In the genomic region with DNA sequence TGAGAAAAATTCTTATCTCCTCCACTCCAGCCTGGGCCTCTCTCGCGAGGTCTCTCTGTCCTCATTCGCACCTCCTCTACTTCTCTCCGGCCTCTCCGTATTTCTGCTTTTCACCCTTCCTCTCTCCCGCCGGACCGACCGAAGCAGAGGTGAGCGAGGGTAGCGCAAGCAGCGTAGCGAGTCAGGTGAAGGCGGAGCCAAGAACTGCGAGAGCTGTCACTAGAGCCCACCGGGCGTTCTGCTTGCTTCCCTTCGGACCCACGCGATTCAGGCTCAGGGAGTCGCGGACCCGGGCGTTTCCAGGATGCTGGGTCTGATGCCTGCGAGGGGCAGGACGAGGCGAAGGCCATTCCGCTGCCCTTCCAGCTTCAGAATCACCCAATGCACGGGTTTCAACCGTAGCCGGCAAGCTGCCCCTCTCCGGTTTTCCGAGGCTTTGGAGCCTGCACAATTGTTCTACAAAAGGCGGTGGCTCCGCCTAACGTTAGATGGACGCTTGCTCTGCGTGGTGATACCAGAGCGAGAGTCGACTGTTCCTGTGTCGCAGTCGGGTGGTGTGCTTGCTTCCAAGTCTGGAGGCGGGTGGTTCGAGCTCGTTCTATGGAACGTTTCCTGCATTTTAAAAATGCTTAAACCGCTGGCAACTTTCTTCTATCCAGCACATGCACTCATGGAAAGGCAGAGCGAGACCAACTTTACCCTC, we compare ENCODE assay signal across 14 cellular contexts.
A peak's percentile ranks its signal among the peaks of the same experiment; 100 is the strongest.
DNase-seq lines count a peak whose midpoint lies in the region; ATAC-seq and TF ChIP-seq lines count a peak whose summit lies in the region.
"Had no signal": no experiment of that assay in that cellular context is flagged by ENCODE, and none has a peak within 500 bp of the region (broad histone marks: within the 10 kb centered on the region; RNA-seq: fewer than 3 reads in every experiment).

No MANE protein-coding gene starts in this region.

- H3K27me3 Mint-ChIP-seq in activated naive CD8-positive, alpha-beta T cell, result peaks cover 73% of the 10 kb centered on the region
- peaks cover 81% of the 10 kb centered on the region for H3K27me3 Mint-ChIP-seq in activated naive CD8-positive, alpha-beta T cell treated with anti-CD3 and anti-CD28 coated beads, Interleukin-2, amount 50 U/mL, for 24 hours

- no peak overlapping the region for H3K27ac Mint-ChIP-seq in activated naive CD8-positive, alpha-beta T cell
- no peak overlapping the region for H3K27ac Mint-ChIP-seq in activated naive CD8-positive, alpha-beta T cell treated with anti-CD3 and anti-CD28 coated beads, Interleukin-2, amount 50 U/mL, for 24 hours

- no peak for TF ChIP-seq EP300 in suprapubic skin (IDR thresholded peaks at IDR 0.05)

- DNase-seq in activated naive CD8-positive, alpha-beta T cell treated with anti-CD3 and anti-CD28 coated beads, Interleukin-2, amount 50 U/mL, for 24 hours, result no peak
- DNase-seq in suprapubic skin (ENCODE audit: low spot score in 2 of 2), result no peak
- no peak for DNase-seq in NCI-H1105 (lab: John Stamatoyannopoulos, UW)
- DNase-seq in NCI-H1436 treated with DMSO at 0.1 percent for 48 hours (lab: John Stamatoyannopoulos, UW), result no peak
- no peak for DNase-seq in stimulated activated naive CD4-positive, alpha-beta T cell treated with Interleukin-2 at 50 U/mL for 16 hours (lab: John Stamatoyannopoulos, UW)
- DNase-seq: DMS53, left ventricle myocardium superior, MV-4-11, NCI-H2171, occipital lobe had no signal

- no peak for TF ChIP-seq CTCF in suprapubic skin (IDR thresholded peaks at IDR 0.05)

- no peaks in the 10 kb centered on the region for H3K4me1 ChIP-seq in suprapubic skin

- WGBS in suprapubic skin, result 3% methylated on average over 19 of the region's 48 CpGs

- TF ChIP-seq POLR2A in suprapubic skin (IDR thresholded peaks at IDR 0.05), result no peak

- peaks cover 11% of the 10 kb centered on the region for H3K4me1 Mint-ChIP-seq in activated naive CD8-positive, alpha-beta T cell (ENCODE audit: low read depth)
- peaks cover 2% of the 10 kb centered on the region for H3K4me1 Mint-ChIP-seq in activated naive CD8-positive, alpha-beta T cell treated with anti-CD3 and anti-CD28 coated beads, Interleukin-2, amount 50 U/mL, for 24 hours

- no peaks in the 10 kb centered on the region for H3K9me3 ChIP-seq in iPS-18c (ENCODE audit: control insufficient read depth, insufficient read depth, low read length)
- no peaks in the 10 kb centered on the region for H3K9me3 ChIP-seq in suprapubic skin

- H3K9me3 Mint-ChIP-seq in activated naive CD8-positive, alpha-beta T cell (ENCODE audit: low read depth), result peaks cover 9% of the 10 kb centered on the region
- peaks cover 16% of the 10 kb centered on the region for H3K9me3 Mint-ChIP-seq in activated naive CD8-positive, alpha-beta T cell treated with anti-CD3 and anti-CD28 coated beads, Interleukin-2, amount 50 U/mL, for 24 hours

- H3K36me3 Mint-ChIP-seq in activated naive CD8-positive, alpha-beta T cell, result peaks cover 5% of the 10 kb centered on the region
- no peaks in the 10 kb centered on the region for H3K36me3 Mint-ChIP-seq in activated naive CD8-positive, alpha-beta T cell treated with anti-CD3 and anti-CD28 coated beads, Interleukin-2, amount 50 U/mL, for 24 hours (ENCODE audit: low read depth)

- ATAC-seq in activated naive CD8-positive, alpha-beta T cell treated with anti-CD3 and anti-CD28 coated beads, Interleukin-2, amount 50 U/mL, for 24 hours, result no peak
- ATAC-seq in SK-N-SH treated with all-trans-retinoic acid at 6 μM for 48 hours, result peak; percentile 72
- ATAC-seq: activated CD4-positive, CD25-positive, alpha-beta regulatory T cell treated with anti-CD3 and anti-CD28 coated beads, Interleukin-2, amount 50 U/mL, for 24 hours; left ventricle myocardium superior had no signal

- no peak overlapping the region for H3K27ac ChIP-seq in suprapubic skin

- H3K27me3 ChIP-seq in suprapubic skin, result peaks cover 45% of the 10 kb centered on the region

- H3K4me3 ChIP-seq in iPS-18c (ENCODE audit: insufficient read depth, low read depth, low read length) (peak overlapping the region; percentile 53), suprapubic skin (peak overlapping the region; percentile 9)

- no peaks in the 10 kb centered on the region for H3K36me3 ChIP-seq in suprapubic skin

- peak overlapping the region; percentile 82 for H3K4me3 Mint-ChIP-seq in activated naive CD8-positive, alpha-beta T cell
- no peak overlapping the region for H3K4me3 Mint-ChIP-seq in activated naive CD8-positive, alpha-beta T cell treated with anti-CD3 and anti-CD28 coated beads, Interleukin-2, amount 50 U/mL, for 24 hours

TF ChIP-seq in SK-N-SH treated with all-trans-retinoic acid at 6 μM for 48 hours, 23 proteins besides CTCF, POLR2A, EP300 and RAD21:
- no peak for TF ChIP-seq ZNF8 (CRISPR knock-in tag; IDR thresholded peaks at IDR 0.05)
- TF ChIP-seq GLIS3 (CRISPR knock-in tag; IDR thresholded peaks at IDR 0.05), result no peak
- TF ChIP-seq TOX (CRISPR knock-in tag; IDR thresholded peaks at IDR 0.05; ENCODE audit: borderline replicate concordance), result no peak
- TF ChIP-seq, protein P1, sequence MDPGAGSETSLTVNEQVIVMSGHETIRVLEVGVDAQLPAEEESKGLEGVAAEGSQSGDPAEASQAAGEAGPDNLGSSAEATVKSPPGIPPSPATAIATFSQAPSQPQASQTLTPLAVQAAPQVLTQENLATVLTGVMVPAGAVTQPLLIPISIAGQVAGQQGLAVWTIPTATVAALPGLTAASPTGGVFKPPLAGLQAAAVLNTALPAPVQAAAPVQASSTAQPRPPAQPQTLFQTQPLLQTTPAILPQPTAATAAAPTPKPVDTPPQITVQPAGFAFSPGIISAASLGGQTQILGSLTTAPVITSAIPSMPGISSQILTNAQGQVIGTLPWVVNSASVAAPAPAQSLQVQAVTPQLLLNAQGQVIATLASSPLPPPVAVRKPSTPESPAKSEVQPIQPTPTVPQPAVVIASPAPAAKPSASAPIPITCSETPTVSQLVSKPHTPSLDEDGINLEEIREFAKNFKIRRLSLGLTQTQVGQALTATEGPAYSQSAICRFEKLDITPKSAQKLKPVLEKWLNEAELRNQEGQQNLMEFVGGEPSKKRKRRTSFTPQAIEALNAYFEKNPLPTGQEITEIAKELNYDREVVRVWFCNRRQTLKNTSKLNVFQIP (CRISPR knock-in tag; IDR thresholded peaks at IDR 0.05; ENCODE audit: borderline replicate concordance, low read depth), result no peak
- TF ChIP-seq, protein P2, sequence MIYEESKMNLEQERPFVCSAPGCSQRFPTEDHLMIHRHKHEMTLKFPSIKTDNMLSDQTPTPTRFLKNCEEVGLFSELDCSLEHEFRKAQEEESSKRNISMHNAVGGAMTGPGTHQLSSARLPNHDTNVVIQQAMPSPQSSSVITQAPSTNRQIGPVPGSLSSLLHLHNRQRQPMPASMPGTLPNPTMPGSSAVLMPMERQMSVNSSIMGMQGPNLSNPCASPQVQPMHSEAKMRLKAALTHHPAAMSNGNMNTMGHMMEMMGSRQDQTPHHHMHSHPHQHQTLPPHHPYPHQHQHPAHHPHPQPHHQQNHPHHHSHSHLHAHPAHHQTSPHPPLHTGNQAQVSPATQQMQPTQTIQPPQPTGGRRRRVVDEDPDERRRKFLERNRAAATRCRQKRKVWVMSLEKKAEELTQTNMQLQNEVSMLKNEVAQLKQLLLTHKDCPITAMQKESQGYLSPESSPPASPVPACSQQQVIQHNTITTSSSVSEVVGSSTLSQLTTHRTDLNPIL (CRISPR knock-in tag; IDR thresholded peaks at IDR 0.05; ENCODE audit: low read depth), result no peak
- no peak for TF ChIP-seq BACH2 (CRISPR knock-in tag; IDR thresholded peaks at IDR 0.05; ENCODE audit: borderline replicate concordance)
- no peak for TF ChIP-seq ARNTL (CRISPR knock-in tag; IDR thresholded peaks at IDR 0.05; ENCODE audit: borderline replicate concordance, low read depth)
- no peak for TF ChIP-seq TCF4 (CRISPR knock-in tag; IDR thresholded peaks at IDR 0.05; ENCODE audit: borderline replicate concordance)
- TF ChIP-seq OSR1 (CRISPR knock-in tag; IDR thresholded peaks at IDR 0.05), result no peak
- TF ChIP-seq ZC3H10 (CRISPR knock-in tag; IDR thresholded peaks at IDR 0.05), result no peak
- no peak for TF ChIP-seq SNAI2 (CRISPR knock-in tag; IDR thresholded peaks at IDR 0.05)
- TF ChIP-seq, protein P3, sequence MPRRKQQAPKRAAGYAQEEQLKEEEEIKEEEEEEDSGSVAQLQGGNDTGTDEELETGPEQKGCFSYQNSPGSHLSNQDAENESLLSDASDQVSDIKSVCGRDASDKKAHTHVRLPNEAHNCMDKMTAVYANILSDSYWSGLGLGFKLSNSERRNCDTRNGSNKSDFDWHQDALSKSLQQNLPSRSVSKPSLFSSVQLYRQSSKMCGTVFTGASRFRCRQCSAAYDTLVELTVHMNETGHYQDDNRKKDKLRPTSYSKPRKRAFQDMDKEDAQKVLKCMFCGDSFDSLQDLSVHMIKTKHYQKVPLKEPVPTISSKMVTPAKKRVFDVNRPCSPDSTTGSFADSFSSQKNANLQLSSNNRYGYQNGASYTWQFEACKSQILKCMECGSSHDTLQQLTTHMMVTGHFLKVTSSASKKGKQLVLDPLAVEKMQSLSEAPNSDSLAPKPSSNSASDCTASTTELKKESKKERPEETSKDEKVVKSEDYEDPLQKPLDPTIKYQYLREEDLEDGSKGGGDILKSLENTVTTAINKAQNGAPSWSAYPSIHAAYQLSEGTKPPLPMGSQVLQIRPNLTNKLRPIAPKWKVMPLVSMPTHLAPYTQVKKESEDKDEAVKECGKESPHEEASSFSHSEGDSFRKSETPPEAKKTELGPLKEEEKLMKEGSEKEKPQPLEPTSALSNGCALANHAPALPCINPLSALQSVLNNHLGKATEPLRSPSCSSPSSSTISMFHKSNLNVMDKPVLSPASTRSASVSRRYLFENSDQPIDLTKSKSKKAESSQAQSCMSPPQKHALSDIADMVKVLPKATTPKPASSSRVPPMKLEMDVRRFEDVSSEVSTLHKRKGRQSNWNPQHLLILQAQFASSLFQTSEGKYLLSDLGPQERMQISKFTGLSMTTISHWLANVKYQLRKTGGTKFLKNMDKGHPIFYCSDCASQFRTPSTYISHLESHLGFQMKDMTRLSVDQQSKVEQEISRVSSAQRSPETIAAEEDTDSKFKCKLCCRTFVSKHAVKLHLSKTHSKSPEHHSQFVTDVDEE (CRISPR knock-in tag; IDR thresholded peaks at IDR 0.05), result no peak
- no peak for TF ChIP-seq PPARA (CRISPR knock-in tag; IDR thresholded peaks at IDR 0.05; ENCODE audit: borderline replicate concordance)
- TF ChIP-seq ZNF565 (CRISPR knock-in tag; conservative IDR thresholded peaks at IDR 0.05; ENCODE audit: low read depth), result no peak
- TF ChIP-seq ESRRG (CRISPR knock-in tag; IDR thresholded peaks at IDR 0.05), result no peak
- TF ChIP-seq ZNF70 (CRISPR knock-in tag; IDR thresholded peaks at IDR 0.05), result no peak
- TF ChIP-seq RARB (CRISPR knock-in tag; IDR thresholded peaks at IDR 0.05), result no peak
TF ChIP-seq in SK-N-SH treated with all-trans-retinoic acid at 6 μM for 48 hours: peak in this region for 0.
